Comparison of ENCODE assay signal across 8 cellular contexts in genomic region chr13:95300625-95301134, GRCh38. TPM values are rescaled to one million over a fixed set of nuclear protein-coding genes. Genes with fewer than 3 reads are reported as not detected.
A peak's percentile ranks its signal among the peaks of the same experiment; 100 is the strongest.
DNase-seq lines count a peak whose midpoint lies in the region; ATAC-seq and TF ChIP-seq lines count a peak whose summit lies in the region.

No MANE protein-coding gene starts in this region.

- no peak for TF ChIP-seq CTCF in hepatocyte (IDR thresholded peaks at IDR 0.05; ENCODE audit: poor library complexity)

- peaks cover 39% of the 10 kb centered on the region for H3K79me2 ChIP-seq in hepatocyte

- H3K4me1 ChIP-seq in hepatocyte (ENCODE audit: insufficient read depth): peaks cover 26% of the 10 kb centered on the region

- no peaks in the 10 kb centered on the region for H3K9me3 ChIP-seq in hepatocyte (ENCODE audit: low read depth)

- H3K4me2 ChIP-seq in hepatocyte: peak overlapping the region; percentile 99

- H2AFZ ChIP-seq in hepatocyte: peak overlapping the region; percentile 47

- 2% methylated on average over 26 of the region's 39 CpGs for WGBS in hepatocyte (ENCODE audit: low lambda C conversion rate, missing lambda C conversion rate)

- intact Hi-C loops in sciatic nerve (cut with DNase I): no loop called here

- peak overlapping the region; percentile 97 for H3K4me3 ChIP-seq in hepatocyte

- peak; percentile 37 for ATAC-seq in GM21381 (IDR thresholded peaks at IDR 0.05; ENCODE audit: unreplicated experiment)
- ATAC-seq in sciatic nerve: peak; percentile 45

- H4K20me1 ChIP-seq in hepatocyte (ENCODE audit: insufficient read depth, poor library complexity, severe bottlenecking): no peaks in the 10 kb centered on the region

- no peaks in the 10 kb centered on the region for H3K9me2 ChIP-seq in hepatocyte (replicated peaks; ENCODE audit: insufficient read depth)

- no peaks in the 10 kb centered on the region for H3K36me3 ChIP-seq in hepatocyte (replicated peaks; ENCODE audit: insufficient read depth, low read depth)

- peak overlapping the region; percentile 83 for H3K27ac ChIP-seq in hepatocyte

- DNase-seq in Daoy (ENCODE audit: low read depth) (peak; percentile 42), HT1080 (ENCODE audit: low read depth) (peak; percentile 53), SW 1271 (lab: John Stamatoyannopoulos, UW) (peak; percentile 47 to 69), amniotic epithelial cell (ENCODE audit: low read depth) (peak; percentile 11), hepatocyte (ENCODE audit: low spot score) (peak; percentile 80), sciatic nerve (ENCODE audit: low spot score) (peak; percentile 72), NCI-H774 (lab: John Stamatoyannopoulos, UW) (no peak)

- H3K27me3 ChIP-seq in hepatocyte: no peaks in the 10 kb centered on the region

RNA-seq across cellular contexts. Expression of gene ABCC4, which starts 0.6 kb away (rescaled TPM):
- total RNA-seq in Daoy (2014; rRNA removed; shearing (Covaris generic)): 10.8 and 13.1 TPM in 2 replicates
- 15.7 and 17.2 TPM in 2 replicates for total RNA-seq in HT1080 (2014; rRNA removed; shearing (Covaris generic))
- 9.3 and 13.0 TPM in 2 replicates for polyA plus RNA-seq in HT1080 (2015; cell fraction: cytosol; rRNA removed)
- 23.5 and 23.7 TPM in 2 replicates for polyA plus RNA-seq in HT1080 (2015; cell fraction: nucleus; rRNA removed)
- total RNA-seq in hepatocyte (23.3 and 25.3 TPM in 2 replicates), sciatic nerve (12.0 TPM)
- polyA plus RNA-seq in hepatocyte: 9.6 and 9.8 TPM in 2 replicates
